In the genomic region with DNA sequence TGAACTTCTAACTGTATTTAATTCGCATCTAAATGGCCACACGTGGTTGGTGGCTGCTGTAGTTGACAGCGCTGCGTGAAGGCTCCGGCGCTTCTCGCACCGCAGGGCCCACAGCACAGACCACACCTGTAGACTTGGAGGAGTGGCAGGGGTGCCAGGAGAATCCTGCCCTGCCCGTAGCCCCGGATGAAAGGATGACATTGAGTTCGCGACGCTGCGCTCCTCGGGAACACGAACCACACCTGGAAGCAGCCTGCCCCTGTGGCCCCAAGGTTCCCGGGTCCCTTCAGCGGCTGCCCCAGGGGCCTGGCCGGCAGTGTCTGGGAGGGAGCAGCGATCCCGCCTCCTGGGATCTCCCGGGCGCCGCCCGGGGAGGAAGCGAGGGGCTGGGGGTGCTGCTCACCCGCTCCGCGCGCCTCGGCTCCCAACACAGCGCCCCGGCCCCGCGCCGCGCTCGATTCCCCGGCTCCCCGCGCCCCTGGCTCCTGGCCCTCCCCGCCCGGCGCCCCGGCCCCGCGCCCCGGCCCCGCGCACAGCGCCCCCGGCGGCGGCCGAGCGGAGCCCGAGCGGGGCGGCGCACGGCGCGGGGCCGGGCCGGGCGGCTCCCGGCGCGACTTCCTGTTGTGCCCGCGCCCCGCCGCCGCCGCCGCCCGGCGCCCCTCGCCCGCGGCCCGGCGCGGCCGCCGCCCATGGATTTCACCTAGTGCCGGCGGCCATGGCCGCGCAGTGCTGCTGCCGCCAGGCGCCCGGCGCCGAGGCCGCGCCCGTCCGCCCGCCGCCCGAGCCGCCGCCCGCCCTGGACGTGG, we compare ENCODE assay signal across 1 cellular context.
TF ChIP-seq lines count a peak whose summit lies in the region.

Gene RNPEPL1 (plus strand): TSS at position 613 of the 806 bp plus-strand sequence. CDS start 103 bp downstream, at position 716.

TF ChIP-seq in liver, 16 proteins besides CTCF, POLR2A, EP300 and RAD21 (continued from another document):
- no peak for TF ChIP-seq EGR1 (IDR thresholded peaks at IDR 0.05; ENCODE audit: low read depth in 2 of 2)
